1 cellular context compared by ENCODE assay signal in the genomic region with DNA sequence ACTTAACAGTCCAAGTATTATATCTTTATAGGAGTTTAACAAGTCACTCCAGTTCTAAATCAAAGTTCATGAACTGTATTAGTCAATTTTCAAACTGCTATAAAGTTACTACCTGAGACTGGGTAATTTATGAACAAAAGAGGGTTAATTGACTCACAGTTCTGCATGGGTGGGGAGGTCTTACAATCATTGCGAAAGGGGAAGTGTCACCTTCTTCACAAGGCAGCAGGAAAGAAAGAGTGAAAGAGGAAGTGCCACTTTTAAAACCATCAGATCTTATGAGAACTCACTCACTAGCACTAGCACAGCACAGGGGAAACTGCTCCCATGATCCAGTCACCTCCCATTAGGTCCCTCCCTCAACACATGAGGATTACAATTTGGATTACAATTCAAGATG.
TF ChIP-seq lines count a peak whose summit lies in the region.

No MANE protein-coding gene starts in this region.

TF ChIP-seq in GM23338, 12 proteins besides CTCF, POLR2A, EP300 and RAD21 (continued from another document):
- TF ChIP-seq, protein P1, sequence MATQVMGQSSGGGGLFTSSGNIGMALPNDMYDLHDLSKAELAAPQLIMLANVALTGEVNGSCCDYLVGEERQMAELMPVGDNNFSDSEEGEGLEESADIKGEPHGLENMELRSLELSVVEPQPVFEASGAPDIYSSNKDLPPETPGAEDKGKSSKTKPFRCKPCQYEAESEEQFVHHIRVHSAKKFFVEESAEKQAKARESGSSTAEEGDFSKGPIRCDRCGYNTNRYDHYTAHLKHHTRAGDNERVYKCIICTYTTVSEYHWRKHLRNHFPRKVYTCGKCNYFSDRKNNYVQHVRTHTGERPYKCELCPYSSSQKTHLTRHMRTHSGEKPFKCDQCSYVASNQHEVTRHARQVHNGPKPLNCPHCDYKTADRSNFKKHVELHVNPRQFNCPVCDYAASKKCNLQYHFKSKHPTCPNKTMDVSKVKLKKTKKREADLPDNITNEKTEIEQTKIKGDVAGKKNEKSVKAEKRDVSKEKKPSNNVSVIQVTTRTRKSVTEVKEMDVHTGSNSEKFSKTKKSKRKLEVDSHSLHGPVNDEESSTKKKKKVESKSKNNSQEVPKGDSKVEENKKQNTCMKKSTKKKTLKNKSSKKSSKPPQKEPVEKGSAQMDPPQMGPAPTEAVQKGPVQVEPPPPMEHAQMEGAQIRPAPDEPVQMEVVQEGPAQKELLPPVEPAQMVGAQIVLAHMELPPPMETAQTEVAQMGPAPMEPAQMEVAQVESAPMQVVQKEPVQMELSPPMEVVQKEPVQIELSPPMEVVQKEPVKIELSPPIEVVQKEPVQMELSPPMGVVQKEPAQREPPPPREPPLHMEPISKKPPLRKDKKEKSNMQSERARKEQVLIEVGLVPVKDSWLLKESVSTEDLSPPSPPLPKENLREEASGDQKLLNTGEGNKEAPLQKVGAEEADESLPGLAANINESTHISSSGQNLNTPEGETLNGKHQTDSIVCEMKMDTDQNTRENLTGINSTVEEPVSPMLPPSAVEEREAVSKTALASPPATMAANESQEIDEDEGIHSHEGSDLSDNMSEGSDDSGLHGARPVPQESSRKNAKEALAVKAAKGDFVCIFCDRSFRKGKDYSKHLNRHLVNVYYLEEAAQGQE (IDR thresholded peaks at IDR 0.05; ENCODE audit: unreplicated experiment): no peak
- no peak for TF ChIP-seq EZH2phosphoT487 (IDR thresholded peaks at IDR 0.05; ENCODE audit: unreplicated experiment)
